ENCODE assay signal across 24 cellular contexts in the genomic region with DNA sequence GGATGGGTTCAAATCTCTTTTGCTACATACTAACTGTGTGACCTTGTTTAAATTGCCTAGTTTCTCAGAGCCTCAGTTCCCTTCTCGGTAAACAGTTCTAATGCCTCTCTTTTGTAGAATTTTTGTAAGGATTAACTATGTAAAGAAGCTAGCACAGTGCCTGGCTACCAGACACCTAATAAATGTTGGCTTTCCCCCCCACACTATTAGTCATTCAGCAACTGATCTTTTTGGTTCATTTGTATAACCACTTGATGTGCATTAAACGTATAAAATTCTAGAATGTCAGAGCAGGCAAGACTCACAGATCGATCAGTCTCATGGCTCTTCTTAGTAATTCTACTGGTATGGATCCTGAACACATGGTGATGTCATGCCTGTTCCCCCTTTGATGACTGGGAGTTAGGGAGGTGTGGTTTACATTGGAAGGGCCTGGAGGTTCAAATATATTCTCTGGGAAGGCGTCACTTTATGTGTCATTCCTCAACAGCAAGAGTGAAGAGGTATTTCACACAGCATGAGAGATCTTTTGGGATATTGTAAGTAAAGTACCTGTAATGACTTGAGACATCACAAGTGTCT. TPM values are rescaled to one million over a fixed set of nuclear protein-coding genes. Genes with fewer than 3 reads are reported as not detected.
A peak's percentile ranks its signal among the peaks of the same experiment; 100 is the strongest.
DNase-seq lines count a peak whose midpoint lies in the region; ATAC-seq and TF ChIP-seq lines count a peak whose summit lies in the region.
"Had no signal": no experiment of that assay in that cellular context is flagged by ENCODE, and none has a peak within 500 bp of the region (broad histone marks: within the 10 kb centered on the region; RNA-seq: fewer than 3 reads in every experiment).

No MANE protein-coding gene starts in this region.

- H3K9ac ChIP-seq in IMR-90 (ENCODE audit: low read depth, low read length), result no peak overlapping the region

- H4K8ac ChIP-seq in IMR-90 (ENCODE audit: low read depth in 2 of 2, low read length in 2 of 2), result no peak overlapping the region

- H4K5ac ChIP-seq in IMR-90 (ENCODE audit: low read depth, low read length), result no peak overlapping the region

- H2BK20ac ChIP-seq in IMR-90 (ENCODE audit: low read depth, low read length), result no peak overlapping the region

- no peaks in the 10 kb centered on the region for H3K79me1 ChIP-seq in IMR-90 (ENCODE audit: low read depth in 1 of 2, low read length in 2 of 2)

- H3K18ac ChIP-seq in IMR-90 (ENCODE audit: low read depth, low read length), result no peak overlapping the region

- H2BK5ac ChIP-seq in IMR-90 (ENCODE audit: low read depth, low read length, poor library complexity, severe bottlenecking), result no peak overlapping the region

- DNase-seq in activated naive CD4-positive, alpha-beta T cell (lab: John Stamatoyannopoulos, UW), result no peak
- peak; percentile 83 for DNase-seq in IMR-90
- no peak for DNase-seq in epithelial cell of prostate (ENCODE audit: low read depth, low spot score)
- DNase-seq in stimulated activated naive B cell treated with anti-CD40 and anti-IgM and Interleukin-4, amounts not matched to agents 10 μg/mL and 1 μg/mL and 100 μg/mL, for 72 hours, result no peak
- no peak for DNase-seq in NCI-H748 (lab: John Stamatoyannopoulos, UW; ENCODE audit: unreplicated experiment)
- DNase-seq: activated T-cell treated with anti-CD3 and anti-CD28 coated beads, Interleukin-2, amount 50 U/mL, for 1 hour; anterior cingulate cortex; CD8-positive, alpha-beta memory T cell; cerebellar nuclear complex; effector CD8-positive, alpha-beta T cell; KBM-7; left lung; NCI-H1048; NCI-H2029 treated with DMSO at 0.1 percent for 48 hours; NCI-H526; occipital lobe; substantia nigra; T-helper 9 cell had no signal

- POLR2A ChIA-PET in IMR-90 (lab: Charles Lee; ENCODE audit: unreplicated experiment), result no interaction called here

- no peak overlapping the region for H2BK15ac ChIP-seq in IMR-90 (ENCODE audit: low read depth, low read length)

- no peaks in the 10 kb centered on the region for H3K36me3 ChIP-seq in IMR-90 (ENCODE audit: control insufficient read depth, insufficient read depth, low read length)
- H3K36me3 ChIP-seq: left lung had no signal

- H3K14ac ChIP-seq in IMR-90 (replicated peaks; ENCODE audit: low read depth, low read length), result no peak overlapping the region; the same call in 1 of the 2 replicates

- WGBS in IMR-90 (ENCODE audit: extremely low coverage in 2 of 2, insufficient read length in 1 of 2), 2 experiments, result no CpG with 5 or more reads among the region's 4 CpGs

- H2AK9ac ChIP-seq in IMR-90 (replicated peaks; ENCODE audit: low read depth, low read length, poor library complexity), result no peak overlapping the region

- no peak for TF ChIP-seq POLR2A in IMR-90 (IDR thresholded peaks at IDR 0.05; ENCODE audit: low read depth, low read length)

- peak overlapping the region; percentile 2 for H3K4me3 Mint-ChIP-seq in activated naive CD4-positive, alpha-beta T cell treated with anti-CD3 and anti-CD28 coated beads, Interleukin-2, amount 50 U/mL, for 24 hours
- H3K4me3 Mint-ChIP-seq in stimulated activated naive B cell treated with anti-CD40 and anti-IgM and Interleukin-4, amounts not matched to agents 10 μg/mL and 1 μg/mL and 100 μg/mL, for 72 hours, result no peak overlapping the region
- H3K4me3 Mint-ChIP-seq: CD8-positive, alpha-beta memory T cell had no signal

- no peak overlapping the region for H2AFZ ChIP-seq in IMR-90 (replicated peaks; ENCODE audit: low read length, poor library complexity)

- H3K9me3 ChIP-seq in IMR-90 (ENCODE audit: control insufficient read depth, insufficient read depth, low read length), result no peaks in the 10 kb centered on the region
- H3K9me3 ChIP-seq: left lung had no signal

- no peak for TF ChIP-seq CTCF in IMR-90 (conservative IDR thresholded peaks at IDR 0.05; ENCODE audit: low read depth, low read length)

- H2BK120ac ChIP-seq in IMR-90 (ENCODE audit: low read depth, low read length), result no peak overlapping the region

- in situ Hi-C loops in IMR-90 (cut with MboI; ENCODE audit: low sequenced_read_pairs), result no loop called here

- H3K27ac Mint-ChIP-seq in activated naive CD4-positive, alpha-beta T cell treated with anti-CD3 and anti-CD28 coated beads, Interleukin-2, amount 50 U/mL, for 24 hours, result peak overlapping the region; percentile 53
- H3K27ac Mint-ChIP-seq in stimulated activated naive B cell treated with anti-CD40 and anti-IgM and Interleukin-4, amounts not matched to agents 10 μg/mL and 1 μg/mL and 100 μg/mL, for 72 hours, result peak overlapping the region; percentile 39

- peaks cover 51% of the 10 kb centered on the region for H3K4me1 Mint-ChIP-seq in activated naive CD4-positive, alpha-beta T cell treated with anti-CD3 and anti-CD28 coated beads, Interleukin-2, amount 50 U/mL, for 24 hours
- H3K4me1 Mint-ChIP-seq in stimulated activated naive B cell treated with anti-CD40 and anti-IgM and Interleukin-4, amounts not matched to agents 10 μg/mL and 1 μg/mL and 100 μg/mL, for 72 hours, result peaks cover 4 to 8% of the 10 kb centered on the region in 2 donors

- no TSS peak for BruUV-seq in IMR-90 (replicated peaks; lab: Mats Ljungman, UMichigan)

- H3K56ac ChIP-seq in IMR-90 (ENCODE audit: extremely low read depth, insufficient read depth, low read length), result no peak overlapping the region

- no peaks in the 10 kb centered on the region for H4K20me1 ChIP-seq in IMR-90 (ENCODE audit: insufficient read depth, low read length)

- H3K9me1 ChIP-seq in IMR-90 (ENCODE audit: insufficient read depth, low read length), result peaks cover 6% of the 10 kb centered on the region

- H3K36me3 Mint-ChIP-seq in activated naive CD4-positive, alpha-beta T cell treated with anti-CD3 and anti-CD28 coated beads, Interleukin-2, amount 50 U/mL, for 24 hours, result no peaks in the 10 kb centered on the region
- H3K36me3 Mint-ChIP-seq in stimulated activated naive B cell treated with anti-CD40 and anti-IgM and Interleukin-4, amounts not matched to agents 10 μg/mL and 1 μg/mL and 100 μg/mL, for 72 hours, result no peaks in the 10 kb centered on the region
- H3K36me3 Mint-ChIP-seq: CD8-positive, alpha-beta memory T cell had no signal

- intact Hi-C loops in IMR-90 (cut with micrococcal nuclease), result no loop called here

- H3K23ac ChIP-seq in IMR-90 (ENCODE audit: low read depth, low read length), result no peak overlapping the region

- no peaks in the 10 kb centered on the region for H3K27me3 ChIP-seq in IMR-90 (ENCODE audit: control insufficient read depth, insufficient read depth, low read length)

- dilution Hi-C loops in IMR-90 (cut with HindIII; ENCODE audit: low sequenced_read_pairs, unreplicated experiment), result no loop called here

- CTCF ChIA-PET in IMR-90 (lab: Yijun Ruan, JAX), result no interaction called here

- H3K9me3 Mint-ChIP-seq in activated naive CD4-positive, alpha-beta T cell treated with anti-CD3 and anti-CD28 coated beads, Interleukin-2, amount 50 U/mL, for 24 hours, result no peaks in the 10 kb centered on the region
- H3K9me3 Mint-ChIP-seq in stimulated activated naive B cell treated with anti-CD40 and anti-IgM and Interleukin-4, amounts not matched to agents 10 μg/mL and 1 μg/mL and 100 μg/mL, for 72 hours, result no peaks in the 10 kb centered on the region
- H3K9me3 Mint-ChIP-seq: CD8-positive, alpha-beta memory T cell had no signal

- H3K4ac ChIP-seq in IMR-90 (ENCODE audit: low read depth, low read length), result no peak overlapping the region

- no peak overlapping the region for H3K4me2 ChIP-seq in IMR-90 (ENCODE audit: low read depth, low read length)

- H3K4me1 ChIP-seq in IMR-90 (ENCODE audit: control insufficient read depth, insufficient read depth, low read length), result peaks cover 8% of the 10 kb centered on the region
- H3K4me1 ChIP-seq: left lung had no signal

- ATAC-seq in IMR-90 (ENCODE audit: low read depth) (no peak), HG03039 (IDR thresholded peaks at IDR 0.05; ENCODE audit: unreplicated experiment) (no peak), HG02884 (IDR thresholded peaks at IDR 0.05; ENCODE audit: unreplicated experiment) (no peak)
- no peak for ATAC-seq in stimulated activated naive B cell treated with anti-CD40 and anti-IgM and Interleukin-4, amounts not matched to agents 10 μg/mL and 1 μg/mL and 100 μg/mL, for 72 hours (replicated peaks)
- ATAC-seq: left lung, sciatic nerve had no signal

- no peak overlapping the region for H2AK5ac ChIP-seq in IMR-90 (ENCODE audit: low read depth, low read length)

- H3K4me3 ChIP-seq in IMR-90 (ENCODE audit: insufficient read depth, low read depth, low read length), result no peak overlapping the region
- H3K4me3 ChIP-seq: left lung, SK-N-MC had no signal

- H3K27me3 Mint-ChIP-seq in activated naive CD4-positive, alpha-beta T cell treated with anti-CD3 and anti-CD28 coated beads, Interleukin-2, amount 50 U/mL, for 24 hours, result no peaks in the 10 kb centered on the region
- H3K27me3 Mint-ChIP-seq in stimulated activated naive B cell treated with anti-CD40 and anti-IgM and Interleukin-4, amounts not matched to agents 10 μg/mL and 1 μg/mL and 100 μg/mL, for 72 hours, result peaks cover 0 to 5% of the 10 kb centered on the region in 2 donors

- H3K27ac ChIP-seq in IMR-90 (ENCODE audit: insufficient read depth, low read length) (no peak overlapping the region), epithelial cell of prostate (peak overlapping the region; percentile 79)
- H3K27ac ChIP-seq: left lung, SK-N-MC had no signal

- TF ChIP-seq RAD21 in IMR-90 (IDR thresholded peaks at IDR 0.05; ENCODE audit: low read length), result no peak

- H4K91ac ChIP-seq in IMR-90 (ENCODE audit: insufficient read depth, low read depth, low read length), result no peak overlapping the region

TF ChIP-seq in IMR-90, 13 proteins besides CTCF, POLR2A, EP300 and RAD21 (continues in another document):
- TF ChIP-seq MAZ (IDR thresholded peaks at IDR 0.05; ENCODE audit: borderline replicate concordance, low read depth, low read length) (no peak), NFE2L2 (IDR thresholded peaks at IDR 0.05; ENCODE audit: low read depth, low read length) (no peak), SMC3 (IDR thresholded peaks at IDR 0.05; ENCODE audit: low read depth, low read length) (no peak), RFX5 (IDR thresholded peaks at IDR 0.05; ENCODE audit: low read depth, low read length) (no peak), CEBPB (IDR thresholded peaks at IDR 0.05; ENCODE audit: low read depth, low read length) (no peak), MXI1 (IDR thresholded peaks at IDR 0.05; ENCODE audit: borderline replicate concordance, low read depth, low read length) (no peak)

RNA-seq across cellular contexts. Expression of a gene that starts 6.5 kb away (rescaled TPM):
- total RNA-seq in IMR-90 (2012; rRNA removed), result 3.2 and 3.6 TPM in 2 replicates
- polyA plus RNA-seq in IMR-90 (2012; rRNA removed), result 7.7 TPM in 2 replicates
- 2.9 and 5.0 TPM in 2 replicates for polyA plus RNA-seq in IMR-90 (2012; cell fraction: cytosol; rRNA removed)
- 3.5 and 4.2 TPM in 2 replicates for polyA plus RNA-seq in IMR-90 (2012; cell fraction: nucleus; rRNA removed; ENCODE audit: low replicate concordance)
- total RNA-seq: CD8-positive, alpha-beta memory T cell; mucosa of gallbladder had no signal
- polyA plus RNA-seq: CD8-positive, alpha-beta memory T cell had no signal

RNA-seq across cellular contexts. Expression of a gene that starts 26.4 kb away (rescaled TPM):
- total RNA-seq in IMR-90 (2012; rRNA removed), result 53.9 and 57.2 TPM in 2 replicates
- 17.7 and 24.7 TPM in 2 replicates for polyA plus RNA-seq in IMR-90 (2012; rRNA removed)
- 6.3 and 8.0 TPM in 2 replicates for polyA plus RNA-seq in IMR-90 (2012; cell fraction: cytosol; rRNA removed)
- polyA plus RNA-seq in IMR-90 (2012; cell fraction: nucleus; rRNA removed; ENCODE audit: low replicate concordance), result 6.5 and 16.2 TPM in 2 replicates

RNA-seq across cellular contexts. Expression of a gene that starts 29.4 kb away (rescaled TPM):
- not detected in 2 replicates for total RNA-seq in IMR-90 (2012; rRNA removed)
- 0.07 TPM in 1 of 2 replicates, not detected in the other for polyA plus RNA-seq in IMR-90 (2012; rRNA removed)
- polyA plus RNA-seq in IMR-90 (2012; cell fraction: cytosol; rRNA removed), result 0.02 TPM in 1 of 2 replicates, not detected in the other
- polyA plus RNA-seq in IMR-90 (2012; cell fraction: nucleus; rRNA removed; ENCODE audit: low replicate concordance), result 0.05 and 0.09 TPM in 2 replicates
- total RNA-seq: CD8-positive, alpha-beta memory T cell; sciatic nerve had no signal
- polyA plus RNA-seq: CD8-positive, alpha-beta memory T cell had no signal
